Comparison of ENCODE assay signal across 14 cellular contexts in genomic region chr12:54983536-54984102, GRCh38. TPM values are rescaled to one million over a fixed set of nuclear protein-coding genes. Genes with fewer than 3 reads are reported as not detected.
A peak's percentile ranks its signal among the peaks of the same experiment; 100 is the strongest.
DNase-seq lines count a peak whose midpoint lies in the region; ATAC-seq and TF ChIP-seq lines count a peak whose summit lies in the region.
"Had no signal": no experiment of that assay in that cellular context is flagged by ENCODE, and none has a peak within 500 bp of the region (broad histone marks: within the 10 kb centered on the region; RNA-seq: fewer than 3 reads in every experiment).

No MANE protein-coding gene starts in this region.

- no peak overlapping the region for H3K9ac ChIP-seq in mucosa of rectum (ENCODE audit: low read depth in 1 of 2, low read length in 2 of 2)

- TF ChIP-seq POLR2A in suprapubic skin (IDR thresholded peaks at IDR 0.05) = no peak

- H3K9me3 ChIP-seq in mucosa of rectum (ENCODE audit: control insufficient read depth in 2 of 2, low read length in 2 of 2) = no peaks in the 10 kb centered on the region
- H3K9me3 ChIP-seq in suprapubic skin = no peaks in the 10 kb centered on the region
- H3K9me3 ChIP-seq in ascending aorta = no peaks in the 10 kb centered on the region

- no peaks in the 10 kb centered on the region for H3K27me3 ChIP-seq in mucosa of rectum (ENCODE audit: control insufficient read depth in 2 of 2, insufficient read depth in 2 of 2, low read length in 2 of 2)
- no peaks in the 10 kb centered on the region for H3K27me3 ChIP-seq in suprapubic skin
- no peaks in the 10 kb centered on the region for H3K27me3 ChIP-seq in ascending aorta

- peak overlapping the region; percentile 33 to 39 for H3K4me3 ChIP-seq in mucosa of rectum (ENCODE audit: low read length in 2 of 2)
- H3K4me3 ChIP-seq in suprapubic skin = peak overlapping the region; percentile 21
- no peak overlapping the region for H3K4me3 ChIP-seq in ascending aorta

- peak; percentile 27 for DNase-seq in activated gamma-delta T cell treated with anti-CD3 and anti-CD28 coated beads, Interleukin-2, amount 50 U/mL, for 16 hours (ENCODE audit: low read depth)
- DNase-seq in activated gamma-delta T cell treated with Interleukin-2 at 50 U/mL for 16 hours (no peak), suprapubic skin (ENCODE audit: low spot score in 2 of 2) (no peak), Right ventricle myocardium superior (no peak), NCI-H1694 treated with DMSO at 0.1 percent for 48 hours (lab: John Stamatoyannopoulos, UW) (no peak), ascending aorta (ENCODE audit: low spot score in 2 of 2) (no peak)
- DNase-seq in activated T-cell treated with anti-CD3 and anti-CD28 coated beads, Interleukin-2, amount 50 U/mL, for 1 hour = peak; percentile 46
- DNase-seq: NCI-H2107, SHP77 treated with DMSO at 0.1 percent for 48 hours had no signal

- no peak for TF ChIP-seq EP300 in suprapubic skin (IDR thresholded peaks at IDR 0.05)

- no peaks in the 10 kb centered on the region for H3K36me3 ChIP-seq in mucosa of rectum (ENCODE audit: control insufficient read depth in 2 of 2, insufficient read depth in 2 of 2, low read length in 2 of 2)
- no peaks in the 10 kb centered on the region for H3K36me3 ChIP-seq in suprapubic skin
- H3K36me3 ChIP-seq in ascending aorta = no peaks in the 10 kb centered on the region

- 81% methylated on average over 2 of the region's 2 CpGs for WGBS in suprapubic skin

- no peak for ATAC-seq in Right ventricle myocardium superior (ENCODE audit: poor library complexity)

- intact Hi-C loops in Right ventricle myocardium superior (cut with DNase I) (no loop called here), ascending aorta (cut with DNase I) (no loop called here)

- H3K27ac ChIP-seq in mucosa of rectum (ENCODE audit: low read depth in 2 of 2, low read length in 2 of 2) (peak overlapping the region in 1 of 2 donors; percentile 59), suprapubic skin (no peak overlapping the region), ascending aorta (no peak overlapping the region)

- H3K4me1 ChIP-seq in mucosa of rectum (ENCODE audit: control insufficient read depth in 2 of 2, insufficient read depth in 2 of 2, low read length in 2 of 2) (peaks cover 0 to 3% of the 10 kb centered on the region in 2 donors), suprapubic skin (no peaks in the 10 kb centered on the region), ascending aorta (no peaks in the 10 kb centered on the region)

- TF ChIP-seq CTCF in suprapubic skin (IDR thresholded peaks at IDR 0.05) (no peak), ascending aorta (IDR thresholded peaks at IDR 0.05) (no peak)

RNA-seq across cellular contexts. Expression of gene TESPA1, which starts 0.9 kb away (rescaled TPM):
- 1 to 10 TPM in 1 of 4 donors, under 1 TPM in 1, not detected in 2; 0.80 to 3.1 TPM for total RNA-seq in suprapubic skin
- 0.59 TPM for total RNA-seq in Right ventricle myocardium superior
- total RNA-seq in ascending aorta = not detected
- total RNA-seq: cerebellum, H1, kidney epithelial cell had no signal

RNA-seq across cellular contexts. Expression of gene NEUROD4, which starts 36.2 kb away (rescaled TPM):
- not detected for total RNA-seq in suprapubic skin
- total RNA-seq in Right ventricle myocardium superior = not detected
- total RNA-seq in ascending aorta = not detected
- total RNA-seq: H1, kidney epithelial cell, omental fat pad had no signal

Comparison
In these comparisons a context has a peak if more than half of its experiments do, and no peak if none do; other contexts are left out.
1. DNase-seq: peak in activated gamma-delta T cell treated with anti-CD3 and anti-CD28 coated beads, Interleukin-2, amount 50 U/mL, for 16 hours (single experiment) and activated T-cell treated with anti-CD3 and anti-CD28 coated beads, Interleukin-2, amount 50 U/mL, for 1 hour (single experiment); none in activated gamma-delta T cell treated with Interleukin-2 at 50 U/mL for 16 hours (single experiment), suprapubic skin (0 of 2), Right ventricle myocardium superior (single experiment), NCI-H1694 treated with DMSO at 0.1 percent for 48 hours (single experiment) and ascending aorta (0 of 2).
2. H3K4me3 ChIP-seq: peak in mucosa of rectum (2 of 2) and suprapubic skin (single experiment); none in ascending aorta (0 of 2).